ENCODE assay signal across 18 cellular contexts in the genomic region with DNA sequence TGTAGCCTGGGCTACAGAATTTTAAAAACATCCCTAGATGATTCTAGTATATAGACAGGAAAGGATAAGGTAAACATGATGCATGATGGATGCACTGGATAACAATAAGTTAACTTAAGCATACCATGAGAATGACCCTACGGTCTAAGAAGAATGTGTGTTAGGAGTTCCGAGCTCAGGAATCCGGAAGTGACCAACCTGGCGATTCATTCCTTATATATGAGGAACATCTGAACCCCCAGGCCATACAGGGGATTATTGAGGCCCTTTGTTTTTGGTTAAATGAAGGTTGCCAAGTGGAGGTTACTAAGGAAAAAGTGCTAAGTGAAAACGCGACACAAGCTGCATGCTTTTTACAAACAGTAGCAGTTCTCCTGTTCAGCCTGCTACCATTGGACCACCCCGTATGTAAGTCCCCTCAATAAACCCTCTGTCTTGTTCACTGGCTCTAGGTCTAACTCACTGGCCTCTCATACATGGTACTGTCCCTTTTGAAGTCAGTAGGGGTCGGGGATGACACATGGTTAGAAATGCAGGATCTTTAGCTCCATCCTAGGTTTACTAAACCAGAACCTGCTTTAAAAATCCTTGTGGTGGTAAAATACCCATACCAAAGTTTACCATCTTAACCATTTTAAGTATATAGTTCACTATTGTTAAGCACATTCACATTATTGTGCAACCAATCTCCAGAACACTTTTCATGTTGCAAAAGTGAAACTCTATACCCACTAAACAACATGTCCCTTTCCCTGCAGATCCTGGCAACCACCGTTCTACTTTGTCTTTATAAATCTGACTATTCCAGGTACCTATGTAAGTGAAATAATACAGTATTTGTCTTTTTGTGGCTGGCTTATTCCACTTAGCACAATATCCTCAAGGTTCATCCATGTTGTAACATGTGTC.
DNase-seq lines count a peak whose midpoint lies in the region; ATAC-seq and TF ChIP-seq lines count a peak whose summit lies in the region.
"Had no signal": no experiment of that assay in that cellular context is flagged by ENCODE, and none has a peak within 500 bp of the region (broad histone marks: within the 10 kb centered on the region; RNA-seq: fewer than 3 reads in every experiment).

No MANE protein-coding gene starts in this region.

- intact Hi-C loops in prostate gland (cut with DNase I) = no loop called here

- no peak overlapping the region for H3K4me3 Mint-ChIP-seq in activated CD8-positive, alpha-beta memory T cell treated with anti-CD3 and anti-CD28 coated beads, Interleukin-2, amount 10 ng/mL, durations not matched to agents 7 days and 5 days
- H3K4me3 Mint-ChIP-seq: activated CD4-positive, alpha-beta T cell treated with anti-CD3 and anti-CD28 coated beads, Interleukin-2, amount 10 ng/mL, durations not matched to agents 7 days and 5 days had no signal

- H3K27me3 Mint-ChIP-seq in activated CD8-positive, alpha-beta memory T cell treated with anti-CD3 and anti-CD28 coated beads, Interleukin-2, amount 10 ng/mL, durations not matched to agents 7 days and 5 days = peaks cover 24% of the 10 kb centered on the region

- no peak overlapping the region for H3K4me3 ChIP-seq in prostate gland

- ATAC-seq in activated CD8-positive, alpha-beta memory T cell treated with anti-CD3 and anti-CD28 coated beads, Interleukin-2, amount 10 ng/mL, durations not matched to agents 7 days and 5 days = no peak
- no peak for ATAC-seq in HG03469 (IDR thresholded peaks at IDR 0.05; ENCODE audit: unreplicated experiment)
- ATAC-seq: activated naive CD4-positive, alpha-beta T cell treated with anti-CD3 and anti-CD28 coated beads, Interleukin-2, amount 50 U/mL, for 72 hours; left lobe of liver; sciatic nerve had no signal

- peaks cover 6% of the 10 kb centered on the region for H3K4me1 Mint-ChIP-seq in activated CD8-positive, alpha-beta memory T cell treated with anti-CD3 and anti-CD28 coated beads, Interleukin-2, amount 10 ng/mL, durations not matched to agents 7 days and 5 days
- H3K4me1 Mint-ChIP-seq: activated CD4-positive, alpha-beta T cell treated with anti-CD3 and anti-CD28 coated beads, Interleukin-2, amount 10 ng/mL, durations not matched to agents 7 days and 5 days had no signal

- CTCF ChIA-PET in activated CD8-positive, alpha-beta memory T cell treated with anti-CD3 and anti-CD28 coated beads, Interleukin-2, amount 10 ng/mL, durations not matched to agents 7 days and 5 days (lab: Charles Lee) = no interaction called here

- WGBS in prostate gland = 89% methylated on average over 9 of the region's 9 CpGs

- no peaks in the 10 kb centered on the region for H3K9me3 Mint-ChIP-seq in activated CD8-positive, alpha-beta memory T cell treated with anti-CD3 and anti-CD28 coated beads, Interleukin-2, amount 10 ng/mL, durations not matched to agents 7 days and 5 days (ENCODE audit: low read depth)
- H3K9me3 Mint-ChIP-seq: activated CD4-positive, alpha-beta T cell treated with anti-CD3 and anti-CD28 coated beads, Interleukin-2, amount 10 ng/mL, durations not matched to agents 7 days and 5 days; activated naive CD4-positive, alpha-beta T cell treated with anti-CD3 and anti-CD28 coated beads, Interleukin-2, amount 50 U/mL, for 72 hours had no signal

- H3K27ac ChIP-seq in prostate gland = peak overlapping the region; percentile 23 to 60
- H3K27ac ChIP-seq: neutrophil had no signal

- no peaks in the 10 kb centered on the region for H3K36me3 ChIP-seq in prostate gland
- H3K36me3 ChIP-seq: neutrophil had no signal

- no peaks in the 10 kb centered on the region for H3K9me3 ChIP-seq in prostate gland
- H3K9me3 ChIP-seq: neutrophil had no signal

- peaks cover 13% of the 10 kb centered on the region for H3K4me1 ChIP-seq in prostate gland (replicated peaks)

- TF ChIP-seq CTCF in prostate gland (IDR thresholded peaks at IDR 0.05) = no peak

- H3K36me3 Mint-ChIP-seq in activated CD8-positive, alpha-beta memory T cell treated with anti-CD3 and anti-CD28 coated beads, Interleukin-2, amount 10 ng/mL, durations not matched to agents 7 days and 5 days = no peaks in the 10 kb centered on the region
- H3K36me3 Mint-ChIP-seq: activated naive CD4-positive, alpha-beta T cell treated with anti-CD3 and anti-CD28 coated beads, Interleukin-2, amount 50 U/mL, for 72 hours had no signal

- DNase-seq in H4 (ENCODE audit: low spot score) = peak; percentile 56
- DNase-seq in RPMI7951 (ENCODE audit: low read depth) = peak; percentile 91
- DNase-seq in dermis blood vessel endothelial cell = peak; percentile 78
- no peak for DNase-seq in prostate gland (ENCODE audit: low spot score)
- no peak for DNase-seq in activated CD8-positive, alpha-beta memory T cell treated with anti-CD3 and anti-CD28 coated beads, Interleukin-2, amount 10 ng/mL, durations not matched to agents 7 days and 5 days
- no peak for DNase-seq in GDM1 (lab: John Stamatoyannopoulos, UW)
- no peak for DNase-seq in activated CD4-positive, alpha-beta T cell treated with anti-CD3 and anti-CD28 coated beads for 1 hour
- DNase-seq: activated CD4-positive, alpha-beta T cell treated with anti-CD3 and anti-CD28 coated beads, Interleukin-2, amount 10 ng/mL, durations not matched to agents 7 days and 5 days; AML-193; effector CD4-positive, alpha-beta T cell; NCI-H1694 treated with DMSO at 0.1 percent for 48 hours; NCI-H510A; stimulated activated CD4-positive, alpha-beta T cell treated with anti-CD3 and anti-CD28 coated beads, Interleukin-1b, Interleukin-23, amount 100 ng/mL, for 48 hours had no signal

- H3K27me3 ChIP-seq in prostate gland (replicated peaks; ENCODE audit: insufficient read depth) = no peaks in the 10 kb centered on the region
- H3K27me3 ChIP-seq: neutrophil had no signal

- TF ChIP-seq POLR2A in prostate gland (IDR thresholded peaks at IDR 0.05) = no peak

- no peak overlapping the region for H3K27ac Mint-ChIP-seq in activated CD8-positive, alpha-beta memory T cell treated with anti-CD3 and anti-CD28 coated beads, Interleukin-2, amount 10 ng/mL, durations not matched to agents 7 days and 5 days
- H3K27ac Mint-ChIP-seq: activated CD4-positive, alpha-beta T cell treated with anti-CD3 and anti-CD28 coated beads, Interleukin-2, amount 10 ng/mL, durations not matched to agents 7 days and 5 days; activated naive CD4-positive, alpha-beta T cell treated with anti-CD3 and anti-CD28 coated beads, Interleukin-2, amount 50 U/mL, for 72 hours had no signal

Comparison
In these comparisons a context has a peak if more than half of its experiments do, and no peak if none do; other contexts are left out.
1. DNase-seq: peak in H4 (single experiment), RPMI7951 (single experiment) and dermis blood vessel endothelial cell (single experiment); none in prostate gland (single experiment), activated CD8-positive, alpha-beta memory T cell treated with anti-CD3 and anti-CD28 coated beads, Interleukin-2, amount 10 ng/mL, durations not matched to agents 7 days and 5 days (single experiment), GDM1 (single experiment) and activated CD4-positive, alpha-beta T cell treated with anti-CD3 and anti-CD28 coated beads for 1 hour (single experiment).